ENCODE assay signal across 9 cellular contexts in genomic region chr1:2050482-2050792, GRCh38. TPM values are rescaled to one million over a fixed set of nuclear protein-coding genes. Genes with fewer than 3 reads are reported as not detected.
DNase-seq lines count a peak whose midpoint lies in the region; ATAC-seq and TF ChIP-seq lines count a peak whose summit lies in the region.
"Had no signal": no experiment of that assay in that cellular context is flagged by ENCODE, and none has a peak within 500 bp of the region (broad histone marks: within the 10 kb centered on the region; RNA-seq: fewer than 3 reads in every experiment).

No MANE protein-coding gene starts in this region.

- TF ChIP-seq CTCF in right atrium auricular region (IDR thresholded peaks at IDR 0.05), result no peak

- ATAC-seq in SK-N-SH treated with all-trans-retinoic acid at 6 μM for 48 hours (peak; percentile 7), GM19467 (IDR thresholded peaks at IDR 0.05; ENCODE audit: unreplicated experiment) (no peak), HG03521 (IDR thresholded peaks at IDR 0.05; ENCODE audit: unreplicated experiment) (no peak)

- peak overlapping the region; percentile 58 to 65 for H3K4me3 ChIP-seq in right atrium auricular region
- H3K4me3 ChIP-seq in skin epidermis, result peak overlapping the region; percentile 44 to 85 (median 68)

- H3K27me3 ChIP-seq in right atrium auricular region, result peaks cover 0 to 4% of the 10 kb centered on the region in 2 donors

- peak overlapping the region; percentile 60 to 75 for H3K27ac ChIP-seq in right atrium auricular region
- H3K27ac ChIP-seq in skin epidermis, result peak overlapping the region in 17 of 21 experiments; percentile 26 to 82 (median 68)

- peaks cover 0 to 27% of the 10 kb centered on the region in 2 donors for H3K4me1 ChIP-seq in right atrium auricular region

- DNase-seq in NCI-H2081 (lab: John Stamatoyannopoulos, UW), result peak; percentile 59 to 66
- no peak for DNase-seq in NCI-H2081 treated with DMSO at 0.1 percent for 48 hours (lab: John Stamatoyannopoulos, UW)
- DNase-seq in right atrium auricular region (ENCODE audit: low spot score), result no peak
- DNase-seq in activated CD8-positive, alpha-beta memory T cell treated with anti-CD3 and anti-CD28 coated beads, Interleukin-2, amount 50 U/mL, for 48 hours, result no peak
- DNase-seq: T1000 had no signal

- no peaks in the 10 kb centered on the region for H3K9me3 ChIP-seq in right atrium auricular region

- no peaks in the 10 kb centered on the region for H3K36me3 ChIP-seq in right atrium auricular region

TF ChIP-seq in SK-N-SH treated with all-trans-retinoic acid at 6 μM for 48 hours, 23 proteins besides CTCF, POLR2A, EP300 and RAD21:
- TF ChIP-seq ZNF70 (CRISPR knock-in tag; IDR thresholded peaks at IDR 0.05) (no peak), PPARA (CRISPR knock-in tag; IDR thresholded peaks at IDR 0.05; ENCODE audit: borderline replicate concordance) (no peak), ISL1 (CRISPR knock-in tag; IDR thresholded peaks at IDR 0.05) (no peak), PATZ1 (CRISPR knock-in tag; IDR thresholded peaks at IDR 0.05; ENCODE audit: borderline replicate concordance) (no peak), ZFP30 (CRISPR knock-in tag; IDR thresholded peaks at IDR 0.05) (no peak), CSDC2 (CRISPR knock-in tag; IDR thresholded peaks at IDR 0.05) (no peak), CSRNP3 (CRISPR knock-in tag; IDR thresholded peaks at IDR 0.05) (no peak), ZC3H10 (CRISPR knock-in tag; IDR thresholded peaks at IDR 0.05) (no peak)

RNA-seq across cellular contexts. Expression of gene PRKCZ, which starts 0.2 kb away (rescaled TPM):
- 10 to 100 TPM; 15.3 to 16.4 TPM for total RNA-seq in right atrium auricular region

RNA-seq across cellular contexts. Expression of gene GABRD, which starts 31.3 kb away (rescaled TPM):
- total RNA-seq in right atrium auricular region, result not detected

RNA-seq across cellular contexts. Expression of gene CFAP74, which starts 46.9 kb away (rescaled TPM):
- total RNA-seq in right atrium auricular region, result not detected

Comparison
In these comparisons a context has a peak if more than half of its experiments do, and no peak if none do; other contexts are left out.
1. DNase-seq: peak in NCI-H2081 (2 of 2); none in NCI-H2081 treated with DMSO at 0.1 percent for 48 hours (single experiment), right atrium auricular region (single experiment) and activated CD8-positive, alpha-beta memory T cell treated with anti-CD3 and anti-CD28 coated beads, Interleukin-2, amount 50 U/mL, for 48 hours (single experiment).